ENCODE assay signal across 8 cellular contexts in genomic region chr9:33290247-33290993, GRCh38. TPM values are rescaled to one million over a fixed set of nuclear protein-coding genes. Genes with fewer than 3 reads are reported as not detected.
DNase-seq lines count a peak whose midpoint lies in the region; ATAC-seq and TF ChIP-seq lines count a peak whose summit lies in the region.

NFX1 (plus strand) TSS chr9:33290516; CDS start chr9:33290573, 57 bp downstream.

- peaks cover 4% of the 10 kb centered on the region for H3K4me1 ChIP-seq in foreskin keratinocyte
- peaks cover 15% of the 10 kb centered on the region for H3K4me1 ChIP-seq in neuron (ENCODE audit: insufficient read depth, low read length)
- peaks cover 1 to 50% (median 36%) of the 10 kb centered on the region in 5 donors for H3K4me1 ChIP-seq in subcutaneous abdominal adipose tissue (ENCODE audit: control insufficient read depth in 5 of 5, insufficient read depth in 5 of 5, low read length in 5 of 5)

- H3K4me3 ChIP-seq in neuron (ENCODE audit: low read length) = peak within 1 kb of the TSS; percentile 82
- H3K4me3 ChIP-seq in subcutaneous abdominal adipose tissue (ENCODE audit: low read depth in 1 of 5, low read length in 5 of 5) = peak within 1 kb of the TSS; percentile 85 to 98 (median 93)

- POLR2A ChIA-PET in HEK293T (lab: Yijun Ruan, JAX) = interaction anchor here (0.7 to 1.7 kb wide), 15 partner anchors 8 to 1085 kb away, joined by 3 to 8 read pairs (median 3); partner anchors contain the start of genes ANKRD18B, BAG1, CHMP5 and DNAJA1

- H3K36me3 ChIP-seq in neuron (ENCODE audit: insufficient read depth, low read length) = peaks cover 23% of the 10 kb centered on the region
- H3K36me3 ChIP-seq in subcutaneous abdominal adipose tissue (ENCODE audit: control insufficient read depth in 5 of 5, insufficient read depth in 5 of 5, low read length in 5 of 5) = peaks cover 7 to 22% (median 14%) of the 10 kb centered on the region in 5 donors

- peak within 1 kb of the TSS; percentile 92 to 95 (median 94) for H3K9ac ChIP-seq in subcutaneous abdominal adipose tissue (ENCODE audit: low read length in 5 of 5)

- peak within 1 kb of the TSS; percentile 78 for H2AFZ ChIP-seq in neuron (ENCODE audit: low read depth, low read length)

- in situ Hi-C loops in SK-MEL-5 (cut with HindIII; ENCODE audit: low pct_unique_long_range_greater_than_20kb, low sequenced_read_pairs) = no loop called here

- H3K27me3 ChIP-seq in foreskin keratinocyte (no peaks in the 10 kb centered on the region), neuron (ENCODE audit: insufficient read depth, low read length) (no peaks in the 10 kb centered on the region), subcutaneous abdominal adipose tissue (ENCODE audit: control insufficient read depth in 5 of 5, insufficient read depth in 4 of 5, low read length in 5 of 5) (no peaks in the 10 kb centered on the region)

- CTCF ChIA-PET in HEK293T (lab: Yijun Ruan, JAX) = interaction anchor here (0.6 kb wide), 1 partner anchor 227 kb away, joined by 4 read pairs; no protein-coding TSS in a partner anchor

- peak; percentile 89 for ATAC-seq in foreskin keratinocyte

- peak; percentile 99 for DNase-seq in GF-D8 (lab: John Stamatoyannopoulos, UW)
- peak; percentile 96 for DNase-seq in HEK293T (ENCODE audit: extremely low spot score)
- peak; percentile 100 for DNase-seq in MV-4-11 (lab: John Stamatoyannopoulos, UW)
- peak; percentile 96 for DNase-seq in SK-MEL-5 (ENCODE audit: low read depth, low spot score)
- peak; percentile 99 for DNase-seq in activated naive CD4-positive, alpha-beta T cell treated with Interleukin-2 at 50 U/mL for 16 hours
- peak; percentile 95 to 97 for DNase-seq in foreskin keratinocyte

- H3K9me3 ChIP-seq in neuron (ENCODE audit: low read length) = no peaks in the 10 kb centered on the region
- no peaks in the 10 kb centered on the region for H3K9me3 ChIP-seq in subcutaneous abdominal adipose tissue (ENCODE audit: control insufficient read depth in 5 of 5, low read length in 5 of 5)

- TF ChIP-seq CTCF in foreskin keratinocyte (conservative IDR thresholded peaks at IDR 0.05) = no peak

- peak within 1 kb of the TSS; percentile 92 for H3K27ac ChIP-seq in foreskin keratinocyte
- H3K27ac ChIP-seq in subcutaneous abdominal adipose tissue (ENCODE audit: low read depth, low read length) = peak within 1 kb of the TSS; percentile 98

TF ChIP-seq in HEK293T, 16 proteins besides CTCF, POLR2A, EP300 and RAD21:
- TF ChIP-seq FOXA1 (IDR thresholded peaks at IDR 0.05) (no peak), ELF4 (IDR thresholded peaks at IDR 0.05) (peak; percentile 43; the same call in 1 of the 2 replicates), BHLHE40 (IDR thresholded peaks at IDR 0.05; ENCODE audit: borderline replicate concordance) (no peak), ARNT (IDR thresholded peaks at IDR 0.05) (no peak), L3MBTL2 (conservative IDR thresholded peaks at IDR 0.05) (peak; percentile 98), PKNOX1 (IDR thresholded peaks at IDR 0.05) (no peak), CTBP1 (IDR thresholded peaks at IDR 0.05; ENCODE audit: borderline replicate concordance) (no peak), TARDBP (IDR thresholded peaks at IDR 0.05) (no peak), LEF1 (IDR thresholded peaks at IDR 0.05; ENCODE audit: borderline replicate concordance) (no peak), FOXK2 (IDR thresholded peaks at IDR 0.05) (peak; percentile 76; the same call in 1 of the 2 replicates), FOXM1 (IDR thresholded peaks at IDR 0.05; ENCODE audit: borderline replicate concordance) (no peak), ZNF384 (IDR thresholded peaks at IDR 0.05) (no peak; the same call in 1 of the 2 replicates), SP1 (IDR thresholded peaks at IDR 0.05) (no peak), HDGF (IDR thresholded peaks at IDR 0.05; ENCODE audit: borderline replicate concordance) (no peak), NFRKB (IDR thresholded peaks at IDR 0.05) (0 out of 2 replicates have a peak, but pooled peaks have one; percentile 33)

RNA-seq across cellular contexts. Expression of gene NFX1, which starts in this region (rescaled TPM):
- 16.4 and 17.9 TPM in 2 replicates for total RNA-seq in SK-MEL-5 (2014; rRNA removed; shearing (Covaris generic))
- polyA plus RNA-seq in SK-MEL-5 (2015; cell fraction: cytosol; rRNA removed) = 21.2 and 27.2 TPM in 2 replicates
- polyA plus RNA-seq in SK-MEL-5 (2015; cell fraction: nucleus; rRNA removed) = 45.7 and 51.7 TPM in 2 replicates
- total RNA-seq in foreskin keratinocyte = 27.5 and 27.9 TPM in 2 replicates
- 9.7 and 11.8 TPM in 2 replicates for polyA plus RNA-seq in foreskin keratinocyte

Comparison
In these comparisons a context has a peak if more than half of its experiments do, and no peak if none do; other contexts are left out.
1. Peak in every context shown above with its lines: DNase-seq, ATAC-seq, H3K4me3 ChIP-seq and H3K27ac ChIP-seq.